ENCODE assay signal across 8 cellular contexts in genomic region chrX:101057095-101057714, GRCh38. TPM values are rescaled to one million over a fixed set of nuclear protein-coding genes. Genes with fewer than 3 reads are reported as not detected.
A peak's percentile ranks its signal among the peaks of the same experiment; 100 is the strongest.
DNase-seq lines count a peak whose midpoint lies in the region; ATAC-seq, FAIRE-seq and TF ChIP-seq lines count a peak whose summit lies in the region.

No MANE protein-coding gene starts in this region.

- peak; percentile 93 for ATAC-seq in GM18870 (IDR thresholded peaks at IDR 0.05; ENCODE audit: unreplicated experiment)
- peak; percentile 72 for ATAC-seq in HG02840 (IDR thresholded peaks at IDR 0.05; ENCODE audit: low FRiP score, unreplicated experiment)
- ATAC-seq in left lobe of liver, result no peak

- intact Hi-C loops in OCI-LY7 (cut with micrococcal nuclease; ENCODE audit: unreplicated experiment), result no loop called here

- H3K27ac Mint-ChIP-seq in CD8-positive, alpha-beta memory T cell, result peak overlapping the region in 1 of 8 donors; percentile 38

- H3K9me3 ChIP-seq in OCI-LY7 (ENCODE audit: low read length), result no peaks in the 10 kb centered on the region
- H3K9me3 ChIP-seq in keratinocyte (ENCODE audit: control insufficient read depth, low read depth, low read length), result no peaks in the 10 kb centered on the region
- no peaks in the 10 kb centered on the region for H3K9me3 ChIP-seq in CD8-positive, alpha-beta memory T cell (ENCODE audit: low read length)

- H3K36me3 ChIP-seq in OCI-LY7 (ENCODE audit: insufficient read depth, low read length) (no peaks in the 10 kb centered on the region), keratinocyte (ENCODE audit: control insufficient read depth in 2 of 2, extremely low read depth in 1 of 2, insufficient read depth in 2 of 2, low read length in 2 of 2) (no peaks in the 10 kb centered on the region)
- H3K36me3 ChIP-seq in CD8-positive, alpha-beta memory T cell (ENCODE audit: insufficient read depth, low read length), result no peaks in the 10 kb centered on the region

- no peaks in the 10 kb centered on the region for H4K20me1 ChIP-seq in OCI-LY7 (ENCODE audit: insufficient read depth, low read length)
- H4K20me1 ChIP-seq in keratinocyte (ENCODE audit: control insufficient read depth, extremely low read depth, insufficient read depth, low read length), result no peaks in the 10 kb centered on the region

- no peak for TF ChIP-seq CTCF in OCI-LY7 (conservative IDR thresholded peaks at IDR 0.05; ENCODE audit: low read length)
- TF ChIP-seq CTCF in keratinocyte (optimal IDR thresholded peaks at IDR 0.05 in 1 of 3, IDR thresholded peaks at IDR 0.05 in 1 of 3, conservative IDR thresholded peaks at IDR 0.05 in 1 of 3; ENCODE audit: extremely low read depth in 1 of 3, insufficient read depth in 2 of 3, low read length in 3 of 3), result no peak

- CTCF ChIA-PET in OCI-LY7 (lab: Charles Lee; ENCODE audit: unreplicated experiment), result no interaction called here
- CTCF ChIA-PET in CD8-positive, alpha-beta memory T cell (lab: Charles Lee), result no interaction called here

- H3K27me3 Mint-ChIP-seq in CD8-positive, alpha-beta memory T cell, result peaks cover 0 to 6% of the 10 kb centered on the region in 2 donors

- H3K9me1 ChIP-seq in keratinocyte (ENCODE audit: control insufficient read depth, extremely low read depth, insufficient read depth, low read length), result no peaks in the 10 kb centered on the region

- no peak overlapping the region for H3K4me3 ChIP-seq in OCI-LY7 (ENCODE audit: low read depth, low read length, poor library complexity, severe bottlenecking)
- no peak overlapping the region for H3K4me3 ChIP-seq in keratinocyte (ENCODE audit: control insufficient read depth in 2 of 3, extremely low read depth in 1 of 3, insufficient read depth in 2 of 3, low read depth in 1 of 3, low read length in 3 of 3)
- no peak overlapping the region for H3K4me3 ChIP-seq in CD8-positive, alpha-beta memory T cell (ENCODE audit: low read length)

- H3K36me3 Mint-ChIP-seq in CD8-positive, alpha-beta memory T cell, result no peaks in the 10 kb centered on the region

- POLR2A ChIA-PET in OCI-LY7 (lab: Charles Lee), result interaction anchor here (0.7 kb wide), 1 partner anchor 9 kb away, joined by 3 read pairs; no protein-coding TSS in a partner anchor
- POLR2A ChIA-PET in CD8-positive, alpha-beta memory T cell (lab: Charles Lee), result no interaction called here

- H3K4me2 ChIP-seq in OCI-LY7 (ENCODE audit: low read length) (no peak overlapping the region), keratinocyte (ENCODE audit: control insufficient read depth, extremely low read depth, insufficient read depth, low read depth, low read length) (no peak overlapping the region)

- FAIRE-seq in keratinocyte (lab: Jason Lieb, UNC), result peak; percentile 76

- H3K79me2 ChIP-seq in OCI-LY7 (ENCODE audit: insufficient read depth, low read depth, low read length) (no peaks in the 10 kb centered on the region), keratinocyte (ENCODE audit: control insufficient read depth, insufficient read depth, low read length) (no peaks in the 10 kb centered on the region)

- no peaks in the 10 kb centered on the region for H3K27me3 ChIP-seq in keratinocyte (ENCODE audit: control insufficient read depth, extremely low read depth, insufficient read depth, low read length)
- H3K27me3 ChIP-seq in CD8-positive, alpha-beta memory T cell (ENCODE audit: insufficient read depth, low read length, poor library complexity, severe bottlenecking), result no peaks in the 10 kb centered on the region

- no peaks in the 10 kb centered on the region for H3K9me2 ChIP-seq in OCI-LY7 (ENCODE audit: insufficient read depth, low read length)

- BruUV-seq in OCI-LY7 (replicated peaks; lab: Mats Ljungman, UMichigan), result no TSS peak

- H2AFZ ChIP-seq in OCI-LY7 (ENCODE audit: low read length) (no peak overlapping the region), keratinocyte (ENCODE audit: control insufficient read depth, low read length) (no peak overlapping the region)

- H3K4me1 Mint-ChIP-seq in CD8-positive, alpha-beta memory T cell, result peaks cover 0 to 2% (median 1%) of the 10 kb centered on the region in 3 donors

- no peak overlapping the region for H3K27ac ChIP-seq in OCI-LY7 (ENCODE audit: low read depth, low read length, poor library complexity, severe bottlenecking)
- no peak overlapping the region for H3K27ac ChIP-seq in keratinocyte (ENCODE audit: control insufficient read depth, insufficient read depth, low read length)
- H3K27ac ChIP-seq in CD8-positive, alpha-beta memory T cell (ENCODE audit: low read depth, low read length), result no peak overlapping the region

- H3K4me3 Mint-ChIP-seq in CD8-positive, alpha-beta memory T cell, result no peak overlapping the region

- peak; percentile 20 for DNase-seq in OCI-LY7 (ENCODE audit: low spot score)
- no peak for DNase-seq in keratinocyte (ENCODE audit: low read depth, low spot score)
- DNase-seq in CD8-positive, alpha-beta memory T cell, result no peak
- DNase-seq in left lobe of liver (ENCODE audit: low spot score), result no peak
- no peak for DNase-seq in NCI-H446 (lab: John Stamatoyannopoulos, UW)
- DNase-seq in activated gamma-delta T cell (lab: John Stamatoyannopoulos, UW), result no peak

- peaks cover 9% of the 10 kb centered on the region for H3K4me1 ChIP-seq in OCI-LY7 (ENCODE audit: insufficient read depth, low read length, poor library complexity, severe bottlenecking)
- H3K4me1 ChIP-seq in keratinocyte (ENCODE audit: control insufficient read depth, extremely low read depth, insufficient read depth, low read length), result peaks cover 4% of the 10 kb centered on the region
- peaks cover 4% of the 10 kb centered on the region for H3K4me1 ChIP-seq in CD8-positive, alpha-beta memory T cell (ENCODE audit: insufficient read depth, low read length)

- no peaks in the 10 kb centered on the region for H3K9me3 Mint-ChIP-seq in CD8-positive, alpha-beta memory T cell

- dilution Hi-C loops in keratinocyte (cut with MboI; ENCODE audit: extremely low pct_ligation_motif_present, low sequenced_read_pairs), result no loop called here

- H3K9ac ChIP-seq in keratinocyte (ENCODE audit: control insufficient read depth, extremely low read depth, insufficient read depth, low read length), result no peak overlapping the region

RNA-seq across cellular contexts. Expression of gene TRMT2B, which starts 5.3 kb away (rescaled TPM):
- 20.7 and 25.3 TPM in 2 replicates for total RNA-seq in OCI-LY7 (2014; rRNA removed; shearing (Covaris generic))
- total RNA-seq in OCI-LY7 (2022) (24.8 and 33.9 TPM in 2 replicates), left lobe of liver (9.7 TPM)
- 7.4 to 15.4 TPM (median 12.1 TPM) in 3 replicates for polyA plus RNA-seq in keratinocyte
- 3.3 TPM for polyA plus RNA-seq in keratinocyte (2011; ENCODE audit: low read depth)
- polyA plus RNA-seq in keratinocyte (2011; cell fraction: cytosol; rRNA removed), result 8.6 and 10.2 TPM in 2 replicates
- polyA plus RNA-seq in keratinocyte (2011; cell fraction: nucleus; rRNA removed), result 11.7 and 12.6 TPM in 2 replicates
- 4.0 and 9.4 TPM in 2 replicates for polyA plus RNA-seq in keratinocyte (2012; ENCODE audit: low replicate concordance)
- polyA minus RNA-seq in keratinocyte, result 11.6 to 22.0 TPM (median 11.7 TPM) in 3 replicates
- 10.2 TPM for polyA minus RNA-seq in keratinocyte (2011; cell fraction: cytosol; rRNA and poly(A)+ RNA removed)
- polyA minus RNA-seq in keratinocyte (2011; cell fraction: nucleus; rRNA and poly(A)+ RNA removed), result 7.1 and 11.3 TPM in 2 replicates
- total RNA-seq in CD8-positive, alpha-beta memory T cell, result 10 to 100 TPM; 18.0 to 19.0 TPM
- polyA plus RNA-seq in CD8-positive, alpha-beta memory T cell, result 45.5 TPM

RNA-seq across cellular contexts. Expression of gene TMEM35A, which starts 21.5 kb away (rescaled TPM):
- total RNA-seq in OCI-LY7 (2014; rRNA removed; shearing (Covaris generic)), result not detected in 2 replicates
- total RNA-seq in OCI-LY7 (2022) (not detected in 2 replicates), left lobe of liver (not detected)
- polyA plus RNA-seq in keratinocyte, result 0.03 to 0.09 TPM in 2 of 3 replicates, not detected in the other
- polyA plus RNA-seq in keratinocyte (2011; ENCODE audit: low read depth), result not detected
- polyA plus RNA-seq in keratinocyte (2011; cell fraction: cytosol; rRNA removed), result not detected in 2 replicates
- polyA plus RNA-seq in keratinocyte (2011; cell fraction: nucleus; rRNA removed), result not detected in 2 replicates
- polyA plus RNA-seq in keratinocyte (2012; ENCODE audit: low replicate concordance), result 0.05 TPM in 1 of 2 replicates, not detected in the other
- 0.73 TPM in 1 of 3 replicates, not detected in the others for polyA minus RNA-seq in keratinocyte
- polyA minus RNA-seq in keratinocyte (2011; cell fraction: cytosol; rRNA and poly(A)+ RNA removed), result not detected
- polyA minus RNA-seq in keratinocyte (2011; cell fraction: nucleus; rRNA and poly(A)+ RNA removed), result not detected in 2 replicates
- not detected for total RNA-seq in CD8-positive, alpha-beta memory T cell
- polyA plus RNA-seq in CD8-positive, alpha-beta memory T cell, result not detected

RNA-seq across cellular contexts. Expression of gene CENPI, which starts 40.8 kb away (rescaled TPM):
- total RNA-seq in OCI-LY7 (2014; rRNA removed; shearing (Covaris generic)), result 27.7 and 28.4 TPM in 2 replicates
- total RNA-seq in OCI-LY7 (2022) (45.5 and 47.4 TPM in 2 replicates), left lobe of liver (0.40 TPM)
- 2.4 to 10.5 TPM (median 5.7 TPM) in 3 replicates for polyA plus RNA-seq in keratinocyte
- polyA plus RNA-seq in keratinocyte (2011; ENCODE audit: low read depth), result 0.11 TPM
- 1.8 and 3.2 TPM in 2 replicates for polyA plus RNA-seq in keratinocyte (2011; cell fraction: cytosol; rRNA removed)
- polyA plus RNA-seq in keratinocyte (2011; cell fraction: nucleus; rRNA removed), result 3.4 and 3.7 TPM in 2 replicates
- 0.23 and 8.0 TPM in 2 replicates for polyA plus RNA-seq in keratinocyte (2012; ENCODE audit: low replicate concordance)
- polyA minus RNA-seq in keratinocyte, result 3.9 to 18.1 TPM (median 4.2 TPM) in 3 replicates
- 1.2 TPM for polyA minus RNA-seq in keratinocyte (2011; cell fraction: cytosol; rRNA and poly(A)+ RNA removed)
- 5.5 and 8.7 TPM in 2 replicates for polyA minus RNA-seq in keratinocyte (2011; cell fraction: nucleus; rRNA and poly(A)+ RNA removed)
- 10 to 100 TPM; 12.8 to 15.5 TPM for total RNA-seq in CD8-positive, alpha-beta memory T cell
- 0.15 TPM for polyA plus RNA-seq in CD8-positive, alpha-beta memory T cell
